In the genomic region with DNA sequence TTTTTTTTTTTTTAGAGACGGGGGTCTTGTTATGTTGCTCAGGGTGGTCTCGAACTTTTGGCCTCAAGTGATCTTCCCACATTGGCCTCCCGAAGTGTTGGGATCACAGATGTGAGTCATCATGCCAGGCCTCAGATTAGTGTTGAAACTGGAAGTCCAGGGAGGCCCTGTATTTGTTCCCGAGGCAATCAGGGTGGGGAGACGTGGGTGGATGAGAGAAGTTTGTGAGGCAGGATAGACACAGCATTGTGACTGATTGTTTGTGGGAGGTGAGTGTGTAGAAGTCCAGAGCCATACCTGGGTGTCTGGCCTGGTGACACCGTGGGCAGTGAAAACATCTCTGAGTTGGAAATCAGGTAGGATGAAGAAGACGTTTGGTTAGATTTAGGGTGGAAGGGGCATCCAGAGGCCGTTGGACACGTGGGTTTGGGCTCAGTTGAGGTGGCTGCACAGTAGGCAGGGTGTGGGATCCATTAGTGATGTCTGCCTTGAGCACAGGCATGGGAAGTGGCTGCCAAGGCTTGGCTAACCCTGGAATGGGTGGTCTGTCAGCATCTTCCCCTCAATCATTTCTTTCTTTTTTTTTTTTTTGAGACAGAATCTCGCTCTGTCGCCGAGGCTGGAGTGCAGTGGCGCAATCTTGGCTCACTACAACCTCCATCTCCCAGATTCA, we compare ENCODE assay signal across 11 cellular contexts. TPM values are rescaled to one million over a fixed set of nuclear protein-coding genes. Genes with fewer than 3 reads are reported as not detected.
DNase-seq lines count a peak whose midpoint lies in the region; ATAC-seq, FAIRE-seq and TF ChIP-seq lines count a peak whose summit lies in the region.
"Had no signal": no experiment of that assay in that cellular context is flagged by ENCODE, and none has a peak within 500 bp of the region (broad histone marks: within the 10 kb centered on the region; RNA-seq: fewer than 3 reads in every experiment).

No MANE protein-coding gene starts in this region.

- CTCF ChIA-PET in HepG2 (lab: Yijun Ruan, JAX; ENCODE audit: low intra/inter-chr PET ratio, low total read pairs): interaction anchor here (1.2 to 2.4 kb wide), 4 partner anchors 9 to 80 kb away, joined by 4 to 21 read pairs (median 12); a partner anchor contains a TSS

- POLR2A ChIA-PET in HepG2 (lab: Yijun Ruan, JAX): interaction anchor here (1.1 to 1.8 kb wide), 6 partner anchors 15 to 100 kb away, joined by 3 to 8 read pairs (median 4); a partner anchor contains a TSS

- intact Hi-C loops in HepG2 (cut with micrococcal nuclease; ENCODE audit: unreplicated experiment): no loop called here
- intact Hi-C loops in right lobe of liver (cut with DNase I): no loop called here

- TF ChIP-seq RAD21 in HepG2 (CRISPR knock-in tag; IDR thresholded peaks at IDR 0.05): no peak

- TF ChIP-seq CTCF in HepG2 (CRISPR knock-in tag; IDR thresholded peaks at IDR 0.05): no peak
- no peak for TF ChIP-seq CTCF in right lobe of liver (IDR thresholded peaks at IDR 0.05)
- TF ChIP-seq CTCF in VCaP (conservative IDR thresholded peaks at IDR 0.05): no peak
- no peak for TF ChIP-seq CTCF in fibroblast of mammary gland (conservative IDR thresholded peaks at IDR 0.05; ENCODE audit: control insufficient read depth, insufficient read depth, low read depth, low read length)
- TF ChIP-seq CTCF in suprapubic skin (IDR thresholded peaks at IDR 0.05): no peak

- FAIRE-seq in HepG2 (lab: Jason Lieb, UNC): no peak

- H3K4me2 ChIP-seq in HepG2 (ENCODE audit: low read depth, low read length): peak overlapping the region; percentile 77

- H3K4me1 ChIP-seq in HepG2 (ENCODE audit: insufficient read depth, low read length): peaks cover 29% of the 10 kb centered on the region
- no peaks in the 10 kb centered on the region for H3K4me1 ChIP-seq in right lobe of liver
- peaks cover 8% of the 10 kb centered on the region for H3K4me1 ChIP-seq in suprapubic skin
- H3K4me1 ChIP-seq: uterus had no signal

- ATAC-seq in HepG2 (peak; percentile 21), right lobe of liver (no peak)

- H3K36me3 ChIP-seq in HepG2 (replicated peaks in 1 of 2; ENCODE audit: control insufficient read depth in 1 of 2, insufficient read depth in 2 of 2, low read length in 2 of 2) (no peaks in the 10 kb centered on the region), right lobe of liver (no peaks in the 10 kb centered on the region), suprapubic skin (no peaks in the 10 kb centered on the region)
- H3K36me3 ChIP-seq: SJSA1, uterus had no signal

- no peaks in the 10 kb centered on the region for H3K79me2 ChIP-seq in HepG2 (ENCODE audit: insufficient read depth, low read length)

- no peaks in the 10 kb centered on the region for H4K20me1 ChIP-seq in HepG2 (ENCODE audit: insufficient read depth, low read length)

- H3K27me3 ChIP-seq in HepG2 (ENCODE audit: control insufficient read depth in 1 of 2, insufficient read depth in 2 of 2, low read length in 2 of 2): peaks cover 0 to 7% of the 10 kb centered on the region in 2 experiments; a peak in 2 of 5 replicates
- H3K27me3 ChIP-seq in right lobe of liver: no peaks in the 10 kb centered on the region
- no peaks in the 10 kb centered on the region for H3K27me3 ChIP-seq in suprapubic skin
- H3K27me3 ChIP-seq: SJSA1, spleen, uterus had no signal

- no peak overlapping the region for H3K9ac ChIP-seq in HepG2 (ENCODE audit: insufficient read depth, low read depth, low read length)

- no TSS peak for BruUV-seq in HepG2 (replicated peaks; lab: Mats Ljungman, UMichigan)

- H3K4me3 ChIP-seq in HepG2 (replicated peaks in 1 of 3; ENCODE audit: insufficient read depth in 1 of 3, low read depth in 2 of 3, low read length in 3 of 3) (peak overlapping the region in 1 of 3 experiments; percentile 22; a peak in 1 of 6 replicates), right lobe of liver (no peak overlapping the region), fibroblast of mammary gland (ENCODE audit: control insufficient read depth, low read depth, low read length) (no peak overlapping the region), suprapubic skin (no peak overlapping the region)

- TF ChIP-seq EP300 in HepG2 (IDR thresholded peaks at IDR 0.05; ENCODE audit: low read depth in 2 of 2, low read length in 2 of 2): no peak
- TF ChIP-seq EP300 in HepG2 (CRISPR knock-in tag; IDR thresholded peaks at IDR 0.05; ENCODE audit: borderline replicate concordance): peak; percentile 40; the same call in 1 of the 2 replicates
- no peak for TF ChIP-seq EP300 in suprapubic skin (IDR thresholded peaks at IDR 0.05)

- H3K9me3 ChIP-seq in HepG2 (ENCODE audit: low read length) (no peaks in the 10 kb centered on the region), right lobe of liver (no peaks in the 10 kb centered on the region), suprapubic skin (no peaks in the 10 kb centered on the region)
- H3K9me3 ChIP-seq: SJSA1, spleen, uterus had no signal

- in situ Hi-C loops in HepG2 (cut with HindIII; ENCODE audit: extremely low pct_ligation_motif_present, low pct_unique_long_range_greater_than_20kb): no loop called here

- 18% methylated on average over 13 of the region's 13 CpGs for WGBS in HepG2 (ENCODE audit: low lambda C conversion rate)
- WGBS in right lobe of liver (ENCODE audit: insufficient coverage, low coverage, low lambda C conversion rate, missing lambda C conversion rate): 65% methylated on average over 9 of the region's 13 CpGs
- 76% methylated on average over 13 of the region's 13 CpGs for WGBS in suprapubic skin

- H3K27ac ChIP-seq in HepG2 (ENCODE audit: extremely low read length, insufficient read depth, low read length): no peak overlapping the region
- H3K27ac ChIP-seq in right lobe of liver: no peak overlapping the region
- peak overlapping the region; percentile 81 for H3K27ac ChIP-seq in VCaP
- H3K27ac ChIP-seq in suprapubic skin: peak overlapping the region; percentile 5
- H3K27ac ChIP-seq: SJSA1 had no signal

- no peak overlapping the region for H2AFZ ChIP-seq in HepG2 (ENCODE audit: low read length)

- peak; percentile 57 for DNase-seq in HepG2 (ENCODE audit: low spot score)
- DNase-seq in right lobe of liver: no peak
- DNase-seq in fibroblast of mammary gland (ENCODE audit: low read depth): peak; percentile 78
- peak in 1 of 2 donors; percentile 62 for DNase-seq in suprapubic skin (ENCODE audit: low spot score in 2 of 2)
- DNase-seq in Kasumi-1 (lab: John Stamatoyannopoulos, UW): no peak
- no peak for DNase-seq in NCI-H2227 treated with DMSO at 0.1 percent for 48 hours (lab: John Stamatoyannopoulos, UW)
- DNase-seq in cerebellar nuclear complex (lab: John Stamatoyannopoulos, UW): no peak

- no peak for TF ChIP-seq POLR2A in HepG2 (IDR thresholded peaks at IDR 0.05; ENCODE audit: insufficient read depth in 1 of 2, low read depth in 2 of 2, low read length in 2 of 2)
- no peak for TF ChIP-seq POLR2A in right lobe of liver (IDR thresholded peaks at IDR 0.05)
- no peak for TF ChIP-seq POLR2A in suprapubic skin (IDR thresholded peaks at IDR 0.05)

RNA-seq across cellular contexts. Expression of a gene that starts 12.4 kb away (rescaled TPM):
- total RNA-seq in HepG2 (2016; rRNA removed; fragmentation: Illumina TruSeq; extraction: Trizol): 2.1 and 2.9 TPM in 2 replicates
- total RNA-seq in HepG2 (2016; cell fraction: cytosol; rRNA removed; fragmentation: Illumina TruSeq; extraction: Trizol; ENCODE audit: low read depth): 5.1 and 6.2 TPM in 2 replicates
- 2.0 and 3.5 TPM in 2 replicates for total RNA-seq in HepG2 (2016; cell fraction: insoluble cytoplasmic fraction; rRNA removed; fragmentation: Illumina TruSeq; extraction: Trizol)
- total RNA-seq in HepG2 (2016; cell fraction: membrane; rRNA removed; fragmentation: Illumina TruSeq; extraction: Trizol): 6.2 and 8.3 TPM in 2 replicates
- total RNA-seq in HepG2 (2016; cell fraction: nucleus; rRNA removed; fragmentation: Illumina TruSeq; extraction: Trizol): 2.3 and 2.8 TPM in 2 replicates
- polyA plus RNA-seq in HepG2 (2011; rRNA removed): 17.1 and 18.0 TPM in 2 replicates
- 13.2 and 17.0 TPM in 2 replicates for polyA plus RNA-seq in HepG2 (2011; cell fraction: cytosol; rRNA removed)
- polyA plus RNA-seq in HepG2 (2011; cell fraction: nucleus; rRNA removed): 12.6 and 14.7 TPM in 2 replicates
- polyA plus RNA-seq in HepG2 (2012): 11.2 and 15.2 TPM in 2 replicates
- polyA plus RNA-seq in HepG2 (2016; cell fraction: cytosol; fragmentation: Illumina TruSeq; extraction: Trizol; ENCODE audit: low read depth): 8.6 and 9.5 TPM in 2 replicates
- polyA plus RNA-seq in HepG2 (2016; cell fraction: insoluble cytoplasmic fraction; fragmentation: Illumina TruSeq; extraction: Trizol; ENCODE audit: low read depth): 3.9 and 4.7 TPM in 2 replicates
- 9.5 and 9.7 TPM in 2 replicates for polyA plus RNA-seq in HepG2 (2016; cell fraction: membrane; fragmentation: Illumina TruSeq; extraction: Trizol; ENCODE audit: low read depth)
- 11.0 and 11.5 TPM in 2 replicates for polyA plus RNA-seq in HepG2 (2016; cell fraction: nucleus; fragmentation: Illumina TruSeq; extraction: Trizol; ENCODE audit: insufficient read depth, low read depth)
- polyA minus RNA-seq in HepG2 (2011; rRNA and poly(A)+ RNA removed; ENCODE audit: low replicate concordance): 6.0 and 30.0 TPM in 2 replicates
- polyA minus RNA-seq in HepG2 (2011; cell fraction: cytosol; rRNA and poly(A)+ RNA removed): 7.6 and 8.3 TPM in 2 replicates
- 7.1 and 7.6 TPM in 2 replicates for polyA minus RNA-seq in HepG2 (2011; cell fraction: nucleus; rRNA and poly(A)+ RNA removed)
- total RNA-seq in right lobe of liver: 1 to 10 TPM; 1.5 to 7.2 (median 2.9) TPM
- total RNA-seq in suprapubic skin: 10 to 100 TPM in 2 of 4 donors, 1 to 10 TPM in 2; 5.4 to 12.2 (median 10.7) TPM

RNA-seq across cellular contexts. Expression of a gene that starts 13.8 kb away (rescaled TPM):
- 0.31 and 0.67 TPM in 2 replicates for total RNA-seq in HepG2 (2016; rRNA removed; fragmentation: Illumina TruSeq; extraction: Trizol)
- total RNA-seq in HepG2 (2016; cell fraction: cytosol; rRNA removed; fragmentation: Illumina TruSeq; extraction: Trizol; ENCODE audit: low read depth): 0.53 and 0.71 TPM in 2 replicates
- 0.48 and 0.91 TPM in 2 replicates for total RNA-seq in HepG2 (2016; cell fraction: insoluble cytoplasmic fraction; rRNA removed; fragmentation: Illumina TruSeq; extraction: Trizol)
- 0.72 and 1.2 TPM in 2 replicates for total RNA-seq in HepG2 (2016; cell fraction: membrane; rRNA removed; fragmentation: Illumina TruSeq; extraction: Trizol)
- total RNA-seq in HepG2 (2016; cell fraction: nucleus; rRNA removed; fragmentation: Illumina TruSeq; extraction: Trizol): not detected in 2 replicates
- polyA plus RNA-seq in HepG2 (2011; rRNA removed): 1.3 and 1.8 TPM in 2 replicates
- 2.6 TPM in 2 replicates for polyA plus RNA-seq in HepG2 (2011; cell fraction: cytosol; rRNA removed)
- 1.1 and 2.1 TPM in 2 replicates for polyA plus RNA-seq in HepG2 (2011; cell fraction: nucleus; rRNA removed)
- polyA plus RNA-seq in HepG2 (2012): 1.4 and 1.9 TPM in 2 replicates
- 0.86 and 1.5 TPM in 2 replicates for polyA plus RNA-seq in HepG2 (2016; cell fraction: cytosol; fragmentation: Illumina TruSeq; extraction: Trizol; ENCODE audit: low read depth)
- polyA plus RNA-seq in HepG2 (2016; cell fraction: insoluble cytoplasmic fraction; fragmentation: Illumina TruSeq; extraction: Trizol; ENCODE audit: low read depth): 0.76 TPM in 1 of 2 replicates, not detected in the other
- polyA plus RNA-seq in HepG2 (2016; cell fraction: membrane; fragmentation: Illumina TruSeq; extraction: Trizol; ENCODE audit: low read depth): 0.77 and 1.1 TPM in 2 replicates
- 1.2 TPM in 1 of 2 replicates, not detected in the other for polyA plus RNA-seq in HepG2 (2016; cell fraction: nucleus; fragmentation: Illumina TruSeq; extraction: Trizol; ENCODE audit: insufficient read depth, low read depth)
- 0.23 TPM in 1 of 2 replicates, not detected in the other for polyA minus RNA-seq in HepG2 (2011; rRNA and poly(A)+ RNA removed; ENCODE audit: low replicate concordance)
- polyA minus RNA-seq in HepG2 (2011; cell fraction: cytosol; rRNA and poly(A)+ RNA removed): not detected in 2 replicates
- 0.50 TPM in 1 of 2 replicates, not detected in the other for polyA minus RNA-seq in HepG2 (2011; cell fraction: nucleus; rRNA and poly(A)+ RNA removed)
- 1 to 10 TPM in 2 of 6 experiments, under 1 TPM in 3, not detected in 1; 0.32 to 2.0 (median 0.51) TPM for total RNA-seq in right lobe of liver
- 1 to 10 TPM; 2.9 to 6.3 (median 5.6) TPM for total RNA-seq in suprapubic skin

RNA-seq across cellular contexts. Expression of a gene that starts 16.6 kb away (rescaled TPM):
- total RNA-seq in HepG2 (2016; rRNA removed; fragmentation: Illumina TruSeq; extraction: Trizol): 0.21 and 6.0 TPM in 2 replicates
- total RNA-seq in HepG2 (2016; cell fraction: cytosol; rRNA removed; fragmentation: Illumina TruSeq; extraction: Trizol; ENCODE audit: low read depth): 0.79 and 0.91 TPM in 2 replicates
- total RNA-seq in HepG2 (2016; cell fraction: insoluble cytoplasmic fraction; rRNA removed; fragmentation: Illumina TruSeq; extraction: Trizol): 0.37 and 5.7 TPM in 2 replicates
- total RNA-seq in HepG2 (2016; cell fraction: membrane; rRNA removed; fragmentation: Illumina TruSeq; extraction: Trizol): 0.93 and 1.2 TPM in 2 replicates
- 17.8 and 18.2 TPM in 2 replicates for total RNA-seq in HepG2 (2016; cell fraction: nucleus; rRNA removed; fragmentation: Illumina TruSeq; extraction: Trizol)
- polyA plus RNA-seq in HepG2 (2011; rRNA removed): 2.8 TPM in 2 replicates
- 0.67 and 0.69 TPM in 2 replicates for polyA plus RNA-seq in HepG2 (2011; cell fraction: cytosol; rRNA removed)
- 23.1 and 35.9 TPM in 2 replicates for polyA plus RNA-seq in HepG2 (2011; cell fraction: nucleus; rRNA removed)
- 0.51 and 1.1 TPM in 2 replicates for polyA plus RNA-seq in HepG2 (2012)
- not detected in 2 replicates for polyA plus RNA-seq in HepG2 (2016; cell fraction: cytosol; fragmentation: Illumina TruSeq; extraction: Trizol; ENCODE audit: low read depth)
- 0.35 and 0.74 TPM in 2 replicates for polyA plus RNA-seq in HepG2 (2016; cell fraction: insoluble cytoplasmic fraction; fragmentation: Illumina TruSeq; extraction: Trizol; ENCODE audit: low read depth)
- polyA plus RNA-seq in HepG2 (2016; cell fraction: membrane; fragmentation: Illumina TruSeq; extraction: Trizol; ENCODE audit: low read depth): 0.17 and 0.41 TPM in 2 replicates
- polyA plus RNA-seq in HepG2 (2016; cell fraction: nucleus; fragmentation: Illumina TruSeq; extraction: Trizol; ENCODE audit: insufficient read depth, low read depth): 17.9 and 36.0 TPM in 2 replicates
- polyA minus RNA-seq in HepG2 (2011; rRNA and poly(A)+ RNA removed; ENCODE audit: low replicate concordance): 16.2 and 24.3 TPM in 2 replicates
- polyA minus RNA-seq in HepG2 (2011; cell fraction: cytosol; rRNA and poly(A)+ RNA removed): 1.5 and 2.2 TPM in 2 replicates
- 32.3 and 48.2 TPM in 2 replicates for polyA minus RNA-seq in HepG2 (2011; cell fraction: nucleus; rRNA and poly(A)+ RNA removed)
- 1 to 10 TPM in 1 of 6 experiments, under 1 TPM in 5; 0.19 to 1.2 (median 0.44) TPM for total RNA-seq in right lobe of liver
- 100 to 1,000 TPM; 326 to 676 (median 518) TPM for total RNA-seq in suprapubic skin

RNA-seq across cellular contexts. Expression of a gene that starts 22.9 kb away (rescaled TPM):
- total RNA-seq in HepG2 (2016; rRNA removed; fragmentation: Illumina TruSeq; extraction: Trizol) (64.6 and 67.1 TPM in 2 replicates), right lobe of liver (10 to 100 TPM; 19.4 to 64.1 (median 30.6) TPM), suprapubic skin (10 to 100 TPM; 34.8 to 51.3 (median 43.6) TPM)
- 22.8 and 24.0 TPM in 2 replicates for total RNA-seq in HepG2 (2016; cell fraction: cytosol; rRNA removed; fragmentation: Illumina TruSeq; extraction: Trizol; ENCODE audit: low read depth)
- 60.7 and 68.5 TPM in 2 replicates for total RNA-seq in HepG2 (2016; cell fraction: insoluble cytoplasmic fraction; rRNA removed; fragmentation: Illumina TruSeq; extraction: Trizol)
- total RNA-seq in HepG2 (2016; cell fraction: membrane; rRNA removed; fragmentation: Illumina TruSeq; extraction: Trizol): 55.3 and 59.3 TPM in 2 replicates
- total RNA-seq in HepG2 (2016; cell fraction: nucleus; rRNA removed; fragmentation: Illumina TruSeq; extraction: Trizol): 38.8 and 40.6 TPM in 2 replicates
- polyA plus RNA-seq in HepG2 (2011; rRNA removed): 41.8 and 49.1 TPM in 2 replicates
- polyA plus RNA-seq in HepG2 (2011; cell fraction: cytosol; rRNA removed): 29.9 and 46.4 TPM in 2 replicates
- polyA plus RNA-seq in HepG2 (2011; cell fraction: nucleus; rRNA removed): 78.2 and 83.1 TPM in 2 replicates
- 30.9 and 35.9 TPM in 2 replicates for polyA plus RNA-seq in HepG2 (2012)
- 20.6 and 22.3 TPM in 2 replicates for polyA plus RNA-seq in HepG2 (2016; cell fraction: cytosol; fragmentation: Illumina TruSeq; extraction: Trizol; ENCODE audit: low read depth)
- 75.4 and 76.4 TPM in 2 replicates for polyA plus RNA-seq in HepG2 (2016; cell fraction: insoluble cytoplasmic fraction; fragmentation: Illumina TruSeq; extraction: Trizol; ENCODE audit: low read depth)
- 40.8 and 44.1 TPM in 2 replicates for polyA plus RNA-seq in HepG2 (2016; cell fraction: membrane; fragmentation: Illumina TruSeq; extraction: Trizol; ENCODE audit: low read depth)
- polyA plus RNA-seq in HepG2 (2016; cell fraction: nucleus; fragmentation: Illumina TruSeq; extraction: Trizol; ENCODE audit: insufficient read depth, low read depth): 70.9 and 74.4 TPM in 2 replicates
- 38.0 and 110 TPM in 2 replicates for polyA minus RNA-seq in HepG2 (2011; rRNA and poly(A)+ RNA removed; ENCODE audit: low replicate concordance)
- 36.7 and 47.2 TPM in 2 replicates for polyA minus RNA-seq in HepG2 (2011; cell fraction: cytosol; rRNA and poly(A)+ RNA removed)
- polyA minus RNA-seq in HepG2 (2011; cell fraction: nucleus; rRNA and poly(A)+ RNA removed): 31.7 and 50.2 TPM in 2 replicates

Comparison
In these comparisons a context has a peak if more than half of its experiments do, and no peak if none do; other contexts are left out.
1. DNase-seq: peak in HepG2 (single experiment) and fibroblast of mammary gland (single experiment); none in right lobe of liver (0 of 3), Kasumi-1 (0 of 2), NCI-H2227 treated with DMSO at 0.1 percent for 48 hours (single experiment) and cerebellar nuclear complex (0 of 2).
2. H3K27ac ChIP-seq: peak in VCaP (single experiment) and suprapubic skin (single experiment); none in HepG2 (single experiment) and right lobe of liver (0 of 3).
3. RNA of a gene that starts 16.6 kb away (total RNA-seq): 326 to 676 TPM in suprapubic skin; 0.21 to 18.2 TPM in HepG2 and 0.19 to 1.2 TPM in right lobe of liver; every median in the first group is over 10 times any median in the second.